ENCODE assay signal across 8 cellular contexts in the genomic region with DNA sequence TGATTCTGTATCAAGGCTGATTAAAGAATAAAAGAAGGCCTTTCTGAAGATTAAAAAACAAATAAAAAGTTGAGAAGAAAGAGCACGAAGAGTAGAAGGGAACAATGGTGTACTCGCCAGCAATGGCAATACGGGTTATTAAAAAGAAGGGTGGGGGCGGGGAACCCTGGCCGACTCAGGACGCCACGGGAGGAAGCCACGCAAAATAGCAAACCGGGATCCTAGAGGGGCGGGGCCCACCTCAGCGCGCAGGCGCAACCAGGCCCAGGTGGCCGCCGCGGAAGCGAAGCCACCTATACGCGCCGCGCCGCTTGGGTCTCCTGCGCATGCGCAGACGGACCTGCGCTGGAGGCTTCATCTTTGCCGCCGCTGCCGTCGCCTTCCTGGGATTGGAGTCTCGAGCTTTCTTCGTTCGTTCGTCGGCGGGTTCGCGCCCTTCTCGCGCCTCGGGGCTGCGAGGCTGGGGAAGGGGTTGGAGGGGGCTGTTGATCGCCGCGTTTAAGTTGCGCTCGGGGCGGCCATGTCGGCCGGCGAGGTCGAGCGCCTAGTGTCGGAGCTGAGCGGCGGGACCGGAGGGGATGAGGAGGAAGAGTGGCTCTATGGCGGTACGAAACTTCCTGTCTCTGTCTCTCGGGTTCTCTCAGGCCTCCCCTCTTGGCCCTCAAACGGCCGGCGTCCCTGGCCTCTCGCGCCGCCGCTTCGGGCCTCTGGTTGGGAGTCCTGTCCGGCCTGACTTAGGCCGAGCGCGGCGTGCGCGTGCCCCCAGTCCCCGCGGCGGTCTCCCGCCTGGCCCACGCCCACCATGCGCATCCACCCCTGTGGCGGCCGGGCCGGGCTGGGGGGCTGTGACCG. TPM values are rescaled to one million over a fixed set of nuclear protein-coding genes. Genes with fewer than 3 reads are reported as not detected.
DNase-seq lines count a peak whose midpoint lies in the region; ATAC-seq, FAIRE-seq and TF ChIP-seq lines count a peak whose summit lies in the region.

A gene with protein sequence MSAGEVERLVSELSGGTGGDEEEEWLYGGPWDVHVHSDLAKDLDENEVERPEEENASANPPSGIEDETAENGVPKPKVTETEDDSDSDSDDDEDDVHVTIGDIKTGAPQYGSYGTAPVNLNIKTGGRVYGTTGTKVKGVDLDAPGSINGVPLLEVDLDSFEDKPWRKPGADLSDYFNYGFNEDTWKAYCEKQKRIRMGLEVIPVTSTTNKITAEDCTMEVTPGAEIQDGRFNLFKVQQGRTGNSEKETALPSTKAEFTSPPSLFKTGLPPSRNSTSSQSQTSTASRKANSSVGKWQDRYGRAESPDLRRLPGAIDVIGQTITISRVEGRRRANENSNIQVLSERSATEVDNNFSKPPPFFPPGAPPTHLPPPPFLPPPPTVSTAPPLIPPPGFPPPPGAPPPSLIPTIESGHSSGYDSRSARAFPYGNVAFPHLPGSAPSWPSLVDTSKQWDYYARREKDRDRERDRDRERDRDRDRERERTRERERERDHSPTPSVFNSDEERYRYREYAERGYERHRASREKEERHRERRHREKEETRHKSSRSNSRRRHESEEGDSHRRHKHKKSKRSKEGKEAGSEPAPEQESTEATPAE (plus strand): TSS at position 323 of the 852 bp plus-strand sequence. CDS start 198 bp downstream, at position 521.

- peak within 1 kb of the TSS; percentile 93 for H3K4me3 Mint-ChIP-seq in activated naive CD8-positive, alpha-beta T cell treated with anti-CD3 and anti-CD28 coated beads, Interleukin-2, amount 50 U/mL, for 24 hours

- H3K9me3 ChIP-seq in pancreas (no peaks in the 10 kb centered on the region), tibial artery (no peaks in the 10 kb centered on the region)

- peaks cover 8 to 15% (median 15%) of the 10 kb centered on the region in 3 donors for H3K4me1 ChIP-seq in pancreas
- peaks cover 0 to 27% (median 16%) of the 10 kb centered on the region in 4 donors for H3K4me1 ChIP-seq in tibial artery

- H3K27me3 Mint-ChIP-seq in activated naive CD8-positive, alpha-beta T cell treated with anti-CD3 and anti-CD28 coated beads, Interleukin-2, amount 50 U/mL, for 24 hours, result peaks cover 6% of the 10 kb centered on the region

- DNase-seq in NCI-H1105 treated with DMSO at 0.1 percent for 48 hours (lab: John Stamatoyannopoulos, UW) (peak; percentile 78), SW 1271 (lab: John Stamatoyannopoulos, UW) (peak; percentile 28 to 76), Right ventricle myocardium superior (peak; percentile 97), pancreas (peak; percentile 92 to 100 (median 98)), tibial artery (peak; percentile 93 to 96)
- peak; percentile 97 for DNase-seq in activated naive CD8-positive, alpha-beta T cell treated with anti-CD3 and anti-CD28 coated beads, Interleukin-2, amount 50 U/mL, for 24 hours

- WGBS in pancreas, 2 donors, result 0% methylated on average over 70 to 85 of the region's 85 CpGs

- H3K4me1 Mint-ChIP-seq in activated naive CD8-positive, alpha-beta T cell treated with anti-CD3 and anti-CD28 coated beads, Interleukin-2, amount 50 U/mL, for 24 hours, result peaks cover 37% of the 10 kb centered on the region

- FAIRE-seq in pancreas (lab: Jason Lieb, UNC), result peak; percentile 13

- H3K27ac Mint-ChIP-seq in activated naive CD8-positive, alpha-beta T cell treated with anti-CD3 and anti-CD28 coated beads, Interleukin-2, amount 50 U/mL, for 24 hours, result peak within 1 kb of the TSS; percentile 91

- H3K4me3 ChIP-seq in pancreas (peak within 1 kb of the TSS; percentile 63 to 96 (median 90)), tibial artery (peak within 1 kb of the TSS; percentile 71 to 87)

- H3K27ac ChIP-seq in pancreas (peak within 1 kb of the TSS; percentile 71 to 85 (median 76)), tibial artery (peak within 1 kb of the TSS; percentile 79 to 89)

- TF ChIP-seq CTCF in pancreas (IDR thresholded peaks at IDR 0.05), result no peak
- no peak for TF ChIP-seq CTCF in tibial artery (IDR thresholded peaks at IDR 0.05)

- peak; percentile 85 for TF ChIP-seq POLR2A in GM10847 (IDR thresholded peaks at IDR 0.05; ENCODE audit: extremely low read depth, insufficient read length)

- no peaks in the 10 kb centered on the region for H3K9me3 Mint-ChIP-seq in activated naive CD8-positive, alpha-beta T cell treated with anti-CD3 and anti-CD28 coated beads, Interleukin-2, amount 50 U/mL, for 24 hours

- ATAC-seq in HG02642 (IDR thresholded peaks at IDR 0.05; ENCODE audit: poor library complexity, unreplicated experiment) (peak; percentile 93), Right ventricle myocardium superior (ENCODE audit: poor library complexity) (peak; percentile 100), pancreas (peak; percentile 98 to 100 (median 100))
- peak; percentile 95 for ATAC-seq in activated naive CD8-positive, alpha-beta T cell treated with anti-CD3 and anti-CD28 coated beads, Interleukin-2, amount 50 U/mL, for 24 hours

- intact Hi-C loops in Right ventricle myocardium superior (cut with DNase I) (no loop called here), pancreas (cut with DNase I) (no loop called here), tibial artery (cut with DNase I; ENCODE audit: low total_unique reads) (no loop called here)

- H3K27me3 ChIP-seq in pancreas (no peaks in the 10 kb centered on the region), tibial artery (no peaks in the 10 kb centered on the region)

- H3K36me3 ChIP-seq in pancreas, result no peaks in the 10 kb centered on the region
- H3K36me3 ChIP-seq in tibial artery, result peaks cover 0 to 5% (median 0%) of the 10 kb centered on the region in 3 donors

- H3K36me3 Mint-ChIP-seq in activated naive CD8-positive, alpha-beta T cell treated with anti-CD3 and anti-CD28 coated beads, Interleukin-2, amount 50 U/mL, for 24 hours (ENCODE audit: low read depth), result peaks cover 14% of the 10 kb centered on the region

RNA-seq across cellular contexts. Expression of the gene that starts here (rescaled TPM):
- total RNA-seq in Right ventricle myocardium superior, result 19.4 TPM
- total RNA-seq in pancreas, result 10 to 100 TPM in 5 of 6 donors, 1 to 10 TPM in 1; 10.0 to 27.8 (median 18.0) TPM
- 10 to 100 TPM; 16.0 to 27.1 TPM for polyA plus RNA-seq in pancreas

Comparison
In these comparisons a context has a peak if more than half of its experiments do, and no peak if none do; other contexts are left out.
1. Peak in every context shown above with its lines: DNase-seq, ATAC-seq, H3K4me3 ChIP-seq and H3K27ac ChIP-seq.